Comparison of ENCODE assay signal across 9 cellular contexts in the genomic region with DNA sequence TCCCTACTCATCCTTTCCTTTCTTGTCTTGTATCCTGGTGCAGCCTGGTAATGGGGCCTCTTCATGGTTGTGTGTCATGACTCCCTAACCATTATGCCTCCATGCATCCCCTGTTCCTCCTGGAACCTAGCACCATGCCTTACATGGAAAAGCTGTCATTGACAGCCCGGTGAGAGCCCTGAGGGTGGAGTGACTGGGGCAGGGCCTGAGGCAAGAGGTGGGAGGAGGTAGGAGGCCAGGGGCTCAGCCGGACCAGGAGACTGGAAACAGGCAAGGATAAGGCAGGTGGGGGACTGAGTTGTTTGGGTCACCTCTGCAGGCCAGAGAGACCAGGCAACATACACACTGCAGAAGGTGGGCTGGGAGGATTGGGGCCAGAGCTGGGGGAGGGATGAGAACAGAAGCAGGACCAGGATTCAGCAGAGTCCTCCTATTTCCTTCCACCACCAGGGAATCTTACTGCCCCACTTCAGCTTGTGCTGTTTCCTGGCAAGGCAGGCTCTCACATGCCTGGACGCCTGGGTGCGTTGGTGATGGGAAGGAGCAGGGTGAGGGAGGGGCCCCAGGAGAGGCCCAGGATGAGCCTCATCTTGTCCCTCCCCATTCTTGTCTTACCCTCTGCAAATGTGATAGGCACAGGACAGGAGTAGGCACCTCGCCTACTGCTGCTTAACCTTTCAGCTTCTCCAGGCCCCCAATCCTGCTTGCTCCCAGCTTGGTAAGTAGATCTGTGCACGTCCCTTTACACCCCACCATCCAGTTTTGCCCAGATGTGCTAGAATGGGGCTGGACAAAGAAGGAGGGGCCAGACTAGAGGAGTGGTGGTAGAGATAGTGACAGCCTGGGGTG. TPM values are rescaled to one million over a fixed set of nuclear protein-coding genes. Genes with fewer than 3 reads are reported as not detected.
DNase-seq lines count a peak whose midpoint lies in the region; ATAC-seq, FAIRE-seq and TF ChIP-seq lines count a peak whose summit lies in the region.
"Had no signal": no experiment of that assay in that cellular context is flagged by ENCODE, and none has a peak within 500 bp of the region (broad histone marks: within the 10 kb centered on the region; RNA-seq: fewer than 3 reads in every experiment).

A gene with protein sequence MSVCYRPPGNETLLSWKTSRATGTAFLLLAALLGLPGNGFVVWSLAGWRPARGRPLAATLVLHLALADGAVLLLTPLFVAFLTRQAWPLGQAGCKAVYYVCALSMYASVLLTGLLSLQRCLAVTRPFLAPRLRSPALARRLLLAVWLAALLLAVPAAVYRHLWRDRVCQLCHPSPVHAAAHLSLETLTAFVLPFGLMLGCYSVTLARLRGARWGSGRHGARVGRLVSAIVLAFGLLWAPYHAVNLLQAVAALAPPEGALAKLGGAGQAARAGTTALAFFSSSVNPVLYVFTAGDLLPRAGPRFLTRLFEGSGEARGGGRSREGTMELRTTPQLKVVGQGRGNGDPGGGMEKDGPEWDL (plus strand): TSS at position 603 of the 849 bp plus-strand sequence. CDS start 525 bp downstream, outside the sequence.

- H3K4me1 Mint-ChIP-seq in CD4-positive, CD25-positive, alpha-beta regulatory T cell = peaks cover 26 to 75% (median 48%) of the 10 kb centered on the region in 4 donors
- peaks cover 53 to 60% of the 10 kb centered on the region in 2 donors for H3K4me1 Mint-ChIP-seq in effector memory CD8-positive, alpha-beta T cell (ENCODE audit: low read depth in 2 of 2)
- peaks cover 17% of the 10 kb centered on the region for H3K4me1 Mint-ChIP-seq in nephron progenitor cell

- peak within 1 kb of the TSS; percentile 44 for H3K4me3 ChIP-seq in CD4-positive, CD25-positive, alpha-beta regulatory T cell (ENCODE audit: low read depth, low read length)
- H3K4me3 ChIP-seq in NB4 (ENCODE audit: low read depth, low read length) = peak within 1 kb of the TSS; percentile 52

- no peaks in the 10 kb centered on the region for H3K27me3 Mint-ChIP-seq in CD4-positive, CD25-positive, alpha-beta regulatory T cell
- H3K27me3 Mint-ChIP-seq in effector memory CD8-positive, alpha-beta T cell = no peaks in the 10 kb centered on the region
- peaks cover 6% of the 10 kb centered on the region for H3K27me3 Mint-ChIP-seq in nephron progenitor cell (ENCODE audit: low read depth, poor library complexity)

- H3K9me3 Mint-ChIP-seq in CD4-positive, CD25-positive, alpha-beta regulatory T cell = no peaks in the 10 kb centered on the region
- no peaks in the 10 kb centered on the region for H3K9me3 Mint-ChIP-seq in effector memory CD8-positive, alpha-beta T cell
- no peaks in the 10 kb centered on the region for H3K9me3 Mint-ChIP-seq in nephron progenitor cell

- TF ChIP-seq POLR2A in NB4 (IDR thresholded peaks at IDR 0.05; ENCODE audit: extremely low read depth, insufficient read length) = no peak

- peaks cover 25% of the 10 kb centered on the region for H3K36me3 ChIP-seq in CD4-positive, CD25-positive, alpha-beta regulatory T cell (ENCODE audit: control insufficient read depth, insufficient read depth, low read length)

- FAIRE-seq in D721Med (lab: Jason Lieb, UNC) = no peak
- FAIRE-seq: endometrium had no signal

- ATAC-seq in CD4-positive, CD25-positive, alpha-beta regulatory T cell (ENCODE audit: low read depth in 2 of 2) = no peak
- ATAC-seq in effector memory CD8-positive, alpha-beta T cell (replicated peaks) = no peak

- peaks cover 25% of the 10 kb centered on the region for H3K36me3 Mint-ChIP-seq in CD4-positive, CD25-positive, alpha-beta regulatory T cell
- H3K36me3 Mint-ChIP-seq in effector memory CD8-positive, alpha-beta T cell (ENCODE audit: insufficient read depth) = peaks cover 56% of the 10 kb centered on the region
- peaks cover 26% of the 10 kb centered on the region for H3K36me3 Mint-ChIP-seq in nephron progenitor cell (ENCODE audit: low read depth)

- H3K4me1 ChIP-seq in CD4-positive, CD25-positive, alpha-beta regulatory T cell (ENCODE audit: control insufficient read depth, insufficient read depth, low read length, poor library complexity, severe bottlenecking) = peaks cover 65% of the 10 kb centered on the region

- peak within 1 kb of the TSS; percentile 55 to 86 (median 76) for H3K4me3 Mint-ChIP-seq in CD4-positive, CD25-positive, alpha-beta regulatory T cell
- H3K4me3 Mint-ChIP-seq in effector memory CD8-positive, alpha-beta T cell = peak within 1 kb of the TSS; percentile 81 to 87
- no peak within 1 kb of the TSS for H3K4me3 Mint-ChIP-seq in nephron progenitor cell

- no peak for TF ChIP-seq CTCF in NB4 (IDR thresholded peaks at IDR 0.05; ENCODE audit: low read depth, low read length)
- no peak for TF ChIP-seq CTCF in nephron progenitor cell (IDR thresholded peaks at IDR 0.05)
- no peak for TF ChIP-seq CTCF in D721Med (IDR thresholded peaks at IDR 0.05; ENCODE audit: insufficient read depth, missing control alignments)

- no peaks in the 10 kb centered on the region for H3K27me3 ChIP-seq in CD4-positive, CD25-positive, alpha-beta regulatory T cell (ENCODE audit: control insufficient read depth, insufficient read depth, low read length)

- DNase-seq in CD4-positive, CD25-positive, alpha-beta regulatory T cell = no peak
- no peak for DNase-seq in NB4 (ENCODE audit: low read depth)
- DNase-seq in effector memory CD8-positive, alpha-beta T cell = no peak
- no peak for DNase-seq in nephron progenitor cell
- no peak for DNase-seq in NCI-H526 treated with DMSO at 0.1 percent for 48 hours (lab: John Stamatoyannopoulos, UW)
- no peak for DNase-seq in RKO (ENCODE audit: low spot score)
- no peak for DNase-seq in D721Med (ENCODE audit: insufficient read length, low spot score)
- no peak for DNase-seq in superior temporal gyrus (ENCODE audit: extremely low spot score)

- H3K27ac ChIP-seq in CD4-positive, CD25-positive, alpha-beta regulatory T cell (ENCODE audit: insufficient read depth, low read length, poor library complexity, severe bottlenecking) = peak within 1 kb of the TSS; percentile 82

- no peaks in the 10 kb centered on the region for H3K9me3 ChIP-seq in CD4-positive, CD25-positive, alpha-beta regulatory T cell (ENCODE audit: control insufficient read depth in 2 of 2, low read length in 2 of 2)

- H3K27ac Mint-ChIP-seq in CD4-positive, CD25-positive, alpha-beta regulatory T cell = peak within 1 kb of the TSS; percentile 84 to 96 (median 87)
- H3K27ac Mint-ChIP-seq in effector memory CD8-positive, alpha-beta T cell = peak within 1 kb of the TSS; percentile 80 to 94
- H3K27ac Mint-ChIP-seq in nephron progenitor cell = peak within 1 kb of the TSS; percentile 74

RNA-seq across cellular contexts. Expression of the gene that starts here (rescaled TPM):
- 18.1 TPM for total RNA-seq in CD4-positive, CD25-positive, alpha-beta regulatory T cell
- 1 to 10 TPM in 3 of 4 donors, under 1 TPM in 1; 1.00 to 2.2 (median 1.7) TPM for polyA plus RNA-seq in CD4-positive, CD25-positive, alpha-beta regulatory T cell
